8 cellular contexts compared by ENCODE assay signal in the genomic region with DNA sequence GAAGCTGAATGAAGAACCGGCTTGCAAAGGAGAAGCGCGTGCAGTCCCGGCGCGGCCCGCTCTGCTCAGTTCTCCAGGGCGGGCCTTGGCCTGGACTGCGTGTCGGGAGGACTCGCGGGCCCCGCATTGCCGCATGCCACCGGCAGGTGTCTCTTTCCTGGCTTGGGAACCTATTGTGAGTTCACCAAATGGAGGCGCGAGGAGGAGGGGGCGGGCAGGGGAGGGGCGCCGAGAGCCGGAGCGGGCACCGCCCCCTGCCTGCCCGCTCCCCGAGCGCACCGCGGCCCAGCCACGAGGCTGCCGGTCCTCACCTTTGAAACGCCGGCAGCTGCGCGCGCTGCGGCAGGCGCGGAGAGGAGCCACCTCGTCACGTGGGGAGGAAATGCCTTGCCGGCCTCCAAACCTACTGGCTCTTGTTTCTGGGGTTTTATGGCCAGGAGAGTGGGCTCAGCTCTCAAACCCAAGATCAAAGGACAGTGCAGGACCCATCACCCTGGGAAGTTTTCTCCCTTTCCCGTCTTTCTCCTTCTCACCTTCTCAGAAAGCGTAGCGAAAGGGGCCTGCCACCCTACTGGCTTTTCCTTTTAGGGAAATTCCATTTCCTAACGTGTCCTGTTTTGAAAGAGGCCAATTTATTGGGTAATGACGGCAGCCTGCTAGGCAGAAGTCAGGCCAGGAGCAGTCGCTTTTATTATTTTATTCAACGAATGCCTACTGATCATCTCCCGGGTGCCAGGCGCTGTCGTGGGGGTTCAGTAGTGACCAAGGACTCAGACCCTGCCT. TPM values are rescaled to one million over a fixed set of nuclear protein-coding genes. Genes with fewer than 3 reads are reported as not detected.
DNase-seq lines count a peak whose midpoint lies in the region; ATAC-seq and TF ChIP-seq lines count a peak whose summit lies in the region.

No MANE protein-coding gene starts in this region.

- no peak overlapping the region for H3K4ac ChIP-seq in trophoblast cell (ENCODE audit: low read depth, low read length)

- no peaks in the 10 kb centered on the region for H4K20me1 ChIP-seq in BLaER1

- H3K9me3 Mint-ChIP-seq in activated naive CD8-positive, alpha-beta T cell treated with anti-CD3 and anti-CD28 coated beads, Interleukin-2, amount 50 U/mL, for 24 hours = no peaks in the 10 kb centered on the region

- no peak overlapping the region for H2BK5ac ChIP-seq in trophoblast cell (ENCODE audit: low read depth, low read length, poor library complexity)

- H4K8ac ChIP-seq in trophoblast cell (ENCODE audit: low read depth, low read length) = peak overlapping the region; percentile 82

- no CpG with 5 or more reads among the region's 51 CpGs for WGBS in trophoblast cell (ENCODE audit: extremely low coverage, insufficient coverage, insufficient read length)
- WGBS in tibial nerve, 2 donors = 12 to 16% methylated on average over 36 to 51 of the region's 51 CpGs

- no peak overlapping the region for H3K4me3 ChIP-seq in BLaER1
- H3K4me3 ChIP-seq in trophoblast cell (ENCODE audit: low read depth, low read length) = no peak overlapping the region
- peak overlapping the region; percentile 26 to 60 (median 38) for H3K4me3 ChIP-seq in tibial nerve

- peak in 1 of 2 donors; percentile 6 for TF ChIP-seq POLR2A in tibial nerve (IDR thresholded peaks at IDR 0.05)

- H3K79me1 ChIP-seq in trophoblast cell (ENCODE audit: low read length) = peaks cover 7% of the 10 kb centered on the region

- intact Hi-C loops in cardiac septum (cut with DNase I) = loop anchor here (1.0 to 10.0 kb wide), 5 partner anchors 13 to 396 kb away; no protein-coding TSS in a partner anchor

- DNase-seq in SKM-1 treated with dmso at 0.1 percent for 144 hours (lab: John Stamatoyannopoulos, UW; ENCODE audit: unreplicated experiment) (peak; percentile 92), cardiac septum (ENCODE audit: low spot score) (peak; percentile 97), trophoblast cell (peak; percentile 97), tibial nerve (ENCODE audit: low spot score in 2 of 2) (peak; percentile 90 to 93)
- DNase-seq in activated naive CD8-positive, alpha-beta T cell treated with anti-CD3 and anti-CD28 coated beads, Interleukin-2, amount 50 U/mL, for 24 hours = peak; percentile 92

- H3K18ac ChIP-seq in trophoblast cell (ENCODE audit: low read length) = peak overlapping the region; percentile 90

- H3K4me3 Mint-ChIP-seq in activated naive CD8-positive, alpha-beta T cell treated with anti-CD3 and anti-CD28 coated beads, Interleukin-2, amount 50 U/mL, for 24 hours = peak overlapping the region; percentile 40

- no peaks in the 10 kb centered on the region for H3K27me3 Mint-ChIP-seq in activated naive CD8-positive, alpha-beta T cell treated with anti-CD3 and anti-CD28 coated beads, Interleukin-2, amount 50 U/mL, for 24 hours

- H3K23ac ChIP-seq in trophoblast cell (ENCODE audit: low read length) = no peak overlapping the region

- no peak overlapping the region for H3K27ac Mint-ChIP-seq in activated naive CD8-positive, alpha-beta T cell treated with anti-CD3 and anti-CD28 coated beads, Interleukin-2, amount 50 U/mL, for 24 hours

- no peak overlapping the region for H2AK5ac ChIP-seq in trophoblast cell (ENCODE audit: low read length)

- TF ChIP-seq CTCF in tibial nerve (IDR thresholded peaks at IDR 0.05) = peak; percentile 79 to 93 (median 85)

- peak overlapping the region; percentile 93 for H4K12ac ChIP-seq in trophoblast cell (ENCODE audit: low read depth, low read length)

- peaks cover 71% of the 10 kb centered on the region for H3K4me1 ChIP-seq in BLaER1
- peaks cover 3 to 9% of the 10 kb centered on the region in 2 experiments for H3K4me1 ChIP-seq in trophoblast cell (ENCODE audit: control insufficient read depth in 1 of 2, insufficient read depth in 2 of 2, low read length in 2 of 2)
- peaks cover 0 to 25% (median 12%) of the 10 kb centered on the region in 4 donors for H3K4me1 ChIP-seq in tibial nerve

- no peak overlapping the region; the same call in 1 of the 2 replicates for H3K9ac ChIP-seq in BLaER1
- H3K9ac ChIP-seq in trophoblast cell (ENCODE audit: low read length) = no peak overlapping the region

- peak overlapping the region; percentile 96 for H2AFZ ChIP-seq in trophoblast cell (ENCODE audit: insufficient read depth, low read length, poor library complexity)

- H3K4me1 Mint-ChIP-seq in activated naive CD8-positive, alpha-beta T cell treated with anti-CD3 and anti-CD28 coated beads, Interleukin-2, amount 50 U/mL, for 24 hours = peaks cover 24% of the 10 kb centered on the region

- peak in 1 of 2 donors; percentile 77 for TF ChIP-seq EP300 in tibial nerve (IDR thresholded peaks at IDR 0.05)

- H3K36me3 Mint-ChIP-seq in activated naive CD8-positive, alpha-beta T cell treated with anti-CD3 and anti-CD28 coated beads, Interleukin-2, amount 50 U/mL, for 24 hours (ENCODE audit: low read depth) = no peaks in the 10 kb centered on the region

- ATAC-seq in GM19351 (IDR thresholded peaks at IDR 0.05; ENCODE audit: unreplicated experiment) (peak; percentile 93), HG03520 (IDR thresholded peaks at IDR 0.05; ENCODE audit: unreplicated experiment) (peak; percentile 90)
- ATAC-seq in activated naive CD8-positive, alpha-beta T cell treated with anti-CD3 and anti-CD28 coated beads, Interleukin-2, amount 50 U/mL, for 24 hours = peak; percentile 96

- peak overlapping the region; percentile 79 for H4K91ac ChIP-seq in trophoblast cell (ENCODE audit: low read depth, low read length)

- peak overlapping the region; percentile 64 for H3K14ac ChIP-seq in trophoblast cell (ENCODE audit: low read length)

- H3K9me3 ChIP-seq in BLaER1 = no peaks in the 10 kb centered on the region
- H3K9me3 ChIP-seq in trophoblast cell (ENCODE audit: insufficient read depth, low read depth, low read length) = no peaks in the 10 kb centered on the region
- H3K9me3 ChIP-seq in tibial nerve = no peaks in the 10 kb centered on the region

- H3K27me3 ChIP-seq in BLaER1 (no peaks in the 10 kb centered on the region), trophoblast cell (ENCODE audit: insufficient read depth, low read length) (no peaks in the 10 kb centered on the region), tibial nerve (no peaks in the 10 kb centered on the region)

- no peaks in the 10 kb centered on the region for H3K36me3 ChIP-seq in BLaER1
- no peaks in the 10 kb centered on the region for H3K36me3 ChIP-seq in trophoblast cell (ENCODE audit: control insufficient read depth in 1 of 2, insufficient read depth in 2 of 2, low read length in 2 of 2)
- no peaks in the 10 kb centered on the region for H3K36me3 ChIP-seq in tibial nerve

- H2BK120ac ChIP-seq in trophoblast cell (ENCODE audit: insufficient read depth, low read length, poor library complexity) = peak overlapping the region; percentile 81

- no peaks in the 10 kb centered on the region for H3K79me2 ChIP-seq in trophoblast cell (ENCODE audit: control insufficient read depth, insufficient read depth, low read length, poor library complexity)

- peak overlapping the region; percentile 67 for H3K4me2 ChIP-seq in BLaER1
- H3K4me2 ChIP-seq in trophoblast cell (ENCODE audit: low read length) = peak overlapping the region; percentile 41

- peak overlapping the region; percentile 84 for H2BK12ac ChIP-seq in trophoblast cell (ENCODE audit: low read length)

- H3K27ac ChIP-seq in BLaER1 = peak overlapping the region; percentile 65
- H3K27ac ChIP-seq in trophoblast cell (ENCODE audit: low read depth, low read length) = no peak overlapping the region
- H3K27ac ChIP-seq in tibial nerve = peak overlapping the region; percentile 69 to 92 (median 82)

RNA-seq across cellular contexts. Expression of gene UBE2L5, which starts 13.8 kb away (rescaled TPM):
- total RNA-seq in cardiac septum (not detected), tibial nerve (not detected)
- polyA plus RNA-seq in trophoblast cell (2013) = 0.05 TPM in 1 of 2 replicates, not detected in the other

RNA-seq across cellular contexts. Expression of gene HMGB1, which starts 57.2 kb away (rescaled TPM):
- 153 TPM for total RNA-seq in cardiac septum
- 521 and 556 TPM in 2 replicates for polyA plus RNA-seq in trophoblast cell (2013)
- 100 to 1,000 TPM; 105 to 255 (median 186) TPM for total RNA-seq in tibial nerve

Comparison
In these comparisons a context has a peak if more than half of its experiments do, and no peak if none do; other contexts are left out.
1. H3K4me3 ChIP-seq: peak in tibial nerve (4 of 4); none in BLaER1 (single experiment) and trophoblast cell (single experiment).
2. Peak in every context shown above with its lines, with median percentiles within 50 percentile points of each other: ATAC-seq and DNase-seq.